12 cellular contexts compared by ENCODE assay signal in genomic region chr2:60872510-60872928, GRCh38. TPM values are rescaled to one million over a fixed set of nuclear protein-coding genes. Genes with fewer than 3 reads are reported as not detected.
A peak's percentile ranks its signal among the peaks of the same experiment; 100 is the strongest.
DNase-seq lines count a peak whose midpoint lies in the region; ATAC-seq and TF ChIP-seq lines count a peak whose summit lies in the region.
"Had no signal": no experiment of that assay in that cellular context is flagged by ENCODE, and none has a peak within 500 bp of the region (broad histone marks: within the 10 kb centered on the region; RNA-seq: fewer than 3 reads in every experiment).

No MANE protein-coding gene starts in this region.

- no peaks in the 10 kb centered on the region for H3K4me1 Mint-ChIP-seq in type B pancreatic cell (ENCODE audit: unreplicated experiment)

- no peak overlapping the region for H3K4me3 ChIP-seq in GM06990 (replicated peaks; ENCODE audit: low read depth, low read length)
- peak overlapping the region; percentile 6; the same call in 1 of the 2 replicates for H3K4me3 ChIP-seq in OCI-LY3 (ENCODE audit: low read length)
- H3K4me3 ChIP-seq in HAP-1: no peak overlapping the region
- H3K4me3 ChIP-seq: BLaER1, right lobe of liver had no signal

- peak overlapping the region; percentile 48 for H3K4me2 ChIP-seq in OCI-LY3 (ENCODE audit: low read length)
- H3K4me2 ChIP-seq: BLaER1 had no signal

- peak overlapping the region; percentile 46; the same call in 1 of the 2 replicates for H3K9ac ChIP-seq in OCI-LY3 (ENCODE audit: low read length)
- H3K9ac ChIP-seq: BLaER1 had no signal

- no peak overlapping the region for H3K4me3 Mint-ChIP-seq in type B pancreatic cell

- H3K27ac ChIP-seq in OCI-LY3 (ENCODE audit: low read length): peak overlapping the region; percentile 91
- H3K27ac ChIP-seq: BLaER1, right lobe of liver had no signal

- H3K36me3 ChIP-seq in GM06990 (ENCODE audit: control insufficient read depth, insufficient read depth, low read length) (no peaks in the 10 kb centered on the region), OCI-LY3 (replicated peaks; ENCODE audit: low read depth, low read length) (peaks cover 6% of the 10 kb centered on the region), HAP-1 (replicated peaks) (no peaks in the 10 kb centered on the region)
- H3K36me3 ChIP-seq: BLaER1, right lobe of liver had no signal

- no peaks in the 10 kb centered on the region for H3K27me3 ChIP-seq in GM06990 (replicated peaks; ENCODE audit: control insufficient read depth, insufficient read depth, low read length)
- H3K27me3 ChIP-seq in OCI-LY3 (ENCODE audit: low read depth, low read length): no peaks in the 10 kb centered on the region
- H3K27me3 ChIP-seq in HAP-1 (ENCODE audit: low read depth): no peaks in the 10 kb centered on the region
- H3K27me3 ChIP-seq: BLaER1, right lobe of liver had no signal

- peak; percentile 41 for ATAC-seq in GM18909 (IDR thresholded peaks at IDR 0.05; ENCODE audit: poor library complexity, unreplicated experiment)
- peak; percentile 62 for ATAC-seq in HG02938 (IDR thresholded peaks at IDR 0.05; ENCODE audit: unreplicated experiment)
- ATAC-seq in left lobe of liver: no peak
- ATAC-seq: right lobe of liver had no signal

- TF ChIP-seq CTCF in GM06990 (IDR thresholded peaks at IDR 0.05; ENCODE audit: insufficient read depth, low read length, poor library complexity, severe bottlenecking) (no peak), OCI-LY3 (IDR thresholded peaks at IDR 0.05; ENCODE audit: low read depth, low read length) (no peak), type B pancreatic cell (conservative IDR thresholded peaks at IDR 0.05) (no peak)

- H2AFZ ChIP-seq in OCI-LY3 (ENCODE audit: low read depth, low read length): no peak overlapping the region

- H3K36me3 Mint-ChIP-seq in type B pancreatic cell: no peaks in the 10 kb centered on the region

- H3K4me1 ChIP-seq in OCI-LY3 (ENCODE audit: low read length): peaks cover 66% of the 10 kb centered on the region
- H3K4me1 ChIP-seq in HAP-1: no peaks in the 10 kb centered on the region

- no peak overlapping the region for H3K27ac Mint-ChIP-seq in type B pancreatic cell

- DNase-seq in GM06990 (ENCODE audit: extremely low read depth, insufficient read length): peak; percentile 51
- DNase-seq in HAP-1 (ENCODE audit: low spot score in 2 of 2): no peak
- no peak for DNase-seq in left lobe of liver (ENCODE audit: low spot score)
- DNase-seq in hippocampal formation (lab: John Stamatoyannopoulos, UW): no peak
- DNase-seq in type B pancreatic cell (ENCODE audit: extremely low spot score, unreplicated experiment): no peak
- DNase-seq: activated CD4-positive, CD25-positive, alpha-beta regulatory T cell treated with anti-CD3 and anti-CD28 coated beads, Interleukin-2, amount 50 U/mL, for 72 hours; amygdala; right lobe of liver had no signal

- H3K9me3 ChIP-seq in OCI-LY3 (ENCODE audit: insufficient read depth, low read length) (0 out of 2 replicates have a peak, but pooled peaks cover 4% of the 10 kb centered on the region), HAP-1 (no peaks in the 10 kb centered on the region; the same call in 1 of the 2 replicates)
- H3K9me3 ChIP-seq: right lobe of liver had no signal

- H3K9me3 Mint-ChIP-seq in type B pancreatic cell: no peaks in the 10 kb centered on the region

- no peaks in the 10 kb centered on the region for H4K20me1 ChIP-seq in OCI-LY3 (ENCODE audit: insufficient read depth, low read length)
- H4K20me1 ChIP-seq: BLaER1 had no signal

- in situ Hi-C loops in HAP-1 (cut with MboI; ENCODE audit: low sequenced_read_pairs): no loop called here

- no peaks in the 10 kb centered on the region for H3K27me3 Mint-ChIP-seq in type B pancreatic cell

- no peaks in the 10 kb centered on the region for H3K79me2 ChIP-seq in OCI-LY3 (ENCODE audit: low read length)

RNA-seq across cellular contexts. Expression of gene REL, which starts 8.9 kb away (rescaled TPM):
- 4.4 TPM for total RNA-seq in left lobe of liver
- 10.7 and 11.3 TPM in 2 replicates for total RNA-seq in type B pancreatic cell (ENCODE audit: low replicate concordance)
